ENCODE assay signal across 1 cellular context in the genomic region with DNA sequence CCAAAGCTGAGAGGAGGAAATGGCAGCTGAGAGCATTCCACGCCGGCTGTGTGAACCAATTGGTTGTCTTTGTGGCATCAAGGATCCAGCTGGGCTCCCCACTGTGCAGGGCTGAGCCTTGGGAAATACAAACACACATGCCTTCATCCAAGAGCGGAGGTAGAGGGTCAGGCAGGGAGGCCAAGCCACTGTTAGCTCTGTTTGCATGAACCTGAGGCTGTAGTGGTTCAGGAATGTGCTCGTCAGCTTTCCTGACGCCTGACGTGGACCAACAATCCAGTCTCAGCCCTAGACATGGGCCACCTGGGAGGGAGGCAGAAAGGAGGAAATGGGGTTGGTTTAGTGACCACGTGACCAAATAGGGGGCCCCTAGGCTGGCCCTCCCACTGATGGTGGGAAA.
A peak's percentile ranks its signal among the peaks of the same experiment; 100 is the strongest.
TF ChIP-seq lines count a peak whose summit lies in the region.

No MANE protein-coding gene starts in this region.

TF ChIP-seq in H1, 55 proteins besides CTCF, POLR2A, EP300 and RAD21:
- TF ChIP-seq KDM1A (IDR thresholded peaks at IDR 0.05; ENCODE audit: borderline replicate concordance, low read length) (no peak), TAF1 (IDR thresholded peaks at IDR 0.05; ENCODE audit: low read depth, low read length) (no peak), YY1 (IDR thresholded peaks at IDR 0.05; ENCODE audit: low read depth, low read length) (0 out of 2 replicates have a peak, but pooled peaks have one; percentile 21), POLR2AphosphoS5 (IDR thresholded peaks at IDR 0.05; ENCODE audit: low read depth, low read length) (no peak), SAP30 (IDR thresholded peaks at IDR 0.05; ENCODE audit: insufficient read depth, insufficient replicate concordance, low read length) (no peak), BRCA1 (IDR thresholded peaks at IDR 0.05; ENCODE audit: low read depth, low read length) (no peak), TAF7 (optimal IDR thresholded peaks at IDR 0.05; ENCODE audit: borderline replicate concordance, low read depth, low read length) (no peak), GABPA (IDR thresholded peaks at IDR 0.05; ENCODE audit: borderline replicate concordance, insufficient read depth, low read length) (no peak), JUN (IDR thresholded peaks at IDR 0.05; ENCODE audit: low read depth, low read length) (no peak), CHD2 (IDR thresholded peaks at IDR 0.05; ENCODE audit: low read length) (no peak), CREB1 (IDR thresholded peaks at IDR 0.05) (peak; percentile 49; the same call in 1 of the 2 replicates), FOSL1 (IDR thresholded peaks at IDR 0.05; ENCODE audit: insufficient read depth, low read depth, low read length) (no peak), KDM4A (IDR thresholded peaks at IDR 0.05; ENCODE audit: low read depth, low read length, severe bottlenecking) (no peak), POU5F1 (IDR thresholded peaks at IDR 0.05; ENCODE audit: low read depth, low read length) (no peak), ASH2L (IDR thresholded peaks at IDR 0.05; ENCODE audit: low read length) (no peak), HDAC2 (IDR thresholded peaks at IDR 0.05; ENCODE audit: borderline replicate concordance in 1 of 2, low read depth in 2 of 2, low read length in 2 of 2) (no peak), SIN3A (conservative IDR thresholded peaks at IDR 0.05 in 1 of 2, IDR thresholded peaks at IDR 0.05 in 1 of 2; ENCODE audit: low read depth in 1 of 2, low read length in 2 of 2) (peak in 1 of 2 experiments; percentile 71; a peak in 1 of 4 replicates), SP4 (IDR thresholded peaks at IDR 0.05; ENCODE audit: low read length) (no peak), EGR1 (IDR thresholded peaks at IDR 0.05; ENCODE audit: borderline replicate concordance, low read depth, low read length) (no peak), RNF2 (IDR thresholded peaks at IDR 0.05; ENCODE audit: borderline replicate concordance, low read depth, low read length, missing control alignments, poor library complexity, severe bottlenecking) (no peak), TEAD4 (IDR thresholded peaks at IDR 0.05; ENCODE audit: low read depth, low read length) (peak; percentile 76), HDAC6 (IDR thresholded peaks at IDR 0.05; ENCODE audit: low read depth, low read length) (no peak), NRF1 (IDR thresholded peaks at IDR 0.05; ENCODE audit: low read depth, low read length) (no peak), EZH2 (IDR thresholded peaks at IDR 0.05; ENCODE audit: low read depth, low read length, severe bottlenecking) (no peak), SIX5 (IDR thresholded peaks at IDR 0.05; ENCODE audit: low read depth, low read length) (no peak), NANOG (IDR thresholded peaks at IDR 0.05; ENCODE audit: insufficient read depth, low read depth, low read length, poor library complexity, severe bottlenecking) (peak; percentile 87), SP1 (IDR thresholded peaks at IDR 0.05; ENCODE audit: low read depth, low read length) (no peak), RFX5 (IDR thresholded peaks at IDR 0.05; ENCODE audit: borderline replicate concordance, low read depth, low read length) (no peak), JUND (IDR thresholded peaks at IDR 0.05; ENCODE audit: low read length) (no peak), MAFK (IDR thresholded peaks at IDR 0.05; ENCODE audit: low read depth, low read length) (no peak), SP2 (IDR thresholded peaks at IDR 0.05; ENCODE audit: low read length) (no peak), CEBPB (IDR thresholded peaks at IDR 0.05; ENCODE audit: low read depth, low read length) (no peak), CBX5 (IDR thresholded peaks at IDR 0.05; ENCODE audit: low read depth, low read length) (no peak), BACH1 (IDR thresholded peaks at IDR 0.05; ENCODE audit: low read length) (no peak), CTBP2 (IDR thresholded peaks at IDR 0.05; ENCODE audit: borderline replicate concordance, insufficient read depth, insufficient read length, low read length) (no peak)
- TF ChIP-seq, protein P1, sequence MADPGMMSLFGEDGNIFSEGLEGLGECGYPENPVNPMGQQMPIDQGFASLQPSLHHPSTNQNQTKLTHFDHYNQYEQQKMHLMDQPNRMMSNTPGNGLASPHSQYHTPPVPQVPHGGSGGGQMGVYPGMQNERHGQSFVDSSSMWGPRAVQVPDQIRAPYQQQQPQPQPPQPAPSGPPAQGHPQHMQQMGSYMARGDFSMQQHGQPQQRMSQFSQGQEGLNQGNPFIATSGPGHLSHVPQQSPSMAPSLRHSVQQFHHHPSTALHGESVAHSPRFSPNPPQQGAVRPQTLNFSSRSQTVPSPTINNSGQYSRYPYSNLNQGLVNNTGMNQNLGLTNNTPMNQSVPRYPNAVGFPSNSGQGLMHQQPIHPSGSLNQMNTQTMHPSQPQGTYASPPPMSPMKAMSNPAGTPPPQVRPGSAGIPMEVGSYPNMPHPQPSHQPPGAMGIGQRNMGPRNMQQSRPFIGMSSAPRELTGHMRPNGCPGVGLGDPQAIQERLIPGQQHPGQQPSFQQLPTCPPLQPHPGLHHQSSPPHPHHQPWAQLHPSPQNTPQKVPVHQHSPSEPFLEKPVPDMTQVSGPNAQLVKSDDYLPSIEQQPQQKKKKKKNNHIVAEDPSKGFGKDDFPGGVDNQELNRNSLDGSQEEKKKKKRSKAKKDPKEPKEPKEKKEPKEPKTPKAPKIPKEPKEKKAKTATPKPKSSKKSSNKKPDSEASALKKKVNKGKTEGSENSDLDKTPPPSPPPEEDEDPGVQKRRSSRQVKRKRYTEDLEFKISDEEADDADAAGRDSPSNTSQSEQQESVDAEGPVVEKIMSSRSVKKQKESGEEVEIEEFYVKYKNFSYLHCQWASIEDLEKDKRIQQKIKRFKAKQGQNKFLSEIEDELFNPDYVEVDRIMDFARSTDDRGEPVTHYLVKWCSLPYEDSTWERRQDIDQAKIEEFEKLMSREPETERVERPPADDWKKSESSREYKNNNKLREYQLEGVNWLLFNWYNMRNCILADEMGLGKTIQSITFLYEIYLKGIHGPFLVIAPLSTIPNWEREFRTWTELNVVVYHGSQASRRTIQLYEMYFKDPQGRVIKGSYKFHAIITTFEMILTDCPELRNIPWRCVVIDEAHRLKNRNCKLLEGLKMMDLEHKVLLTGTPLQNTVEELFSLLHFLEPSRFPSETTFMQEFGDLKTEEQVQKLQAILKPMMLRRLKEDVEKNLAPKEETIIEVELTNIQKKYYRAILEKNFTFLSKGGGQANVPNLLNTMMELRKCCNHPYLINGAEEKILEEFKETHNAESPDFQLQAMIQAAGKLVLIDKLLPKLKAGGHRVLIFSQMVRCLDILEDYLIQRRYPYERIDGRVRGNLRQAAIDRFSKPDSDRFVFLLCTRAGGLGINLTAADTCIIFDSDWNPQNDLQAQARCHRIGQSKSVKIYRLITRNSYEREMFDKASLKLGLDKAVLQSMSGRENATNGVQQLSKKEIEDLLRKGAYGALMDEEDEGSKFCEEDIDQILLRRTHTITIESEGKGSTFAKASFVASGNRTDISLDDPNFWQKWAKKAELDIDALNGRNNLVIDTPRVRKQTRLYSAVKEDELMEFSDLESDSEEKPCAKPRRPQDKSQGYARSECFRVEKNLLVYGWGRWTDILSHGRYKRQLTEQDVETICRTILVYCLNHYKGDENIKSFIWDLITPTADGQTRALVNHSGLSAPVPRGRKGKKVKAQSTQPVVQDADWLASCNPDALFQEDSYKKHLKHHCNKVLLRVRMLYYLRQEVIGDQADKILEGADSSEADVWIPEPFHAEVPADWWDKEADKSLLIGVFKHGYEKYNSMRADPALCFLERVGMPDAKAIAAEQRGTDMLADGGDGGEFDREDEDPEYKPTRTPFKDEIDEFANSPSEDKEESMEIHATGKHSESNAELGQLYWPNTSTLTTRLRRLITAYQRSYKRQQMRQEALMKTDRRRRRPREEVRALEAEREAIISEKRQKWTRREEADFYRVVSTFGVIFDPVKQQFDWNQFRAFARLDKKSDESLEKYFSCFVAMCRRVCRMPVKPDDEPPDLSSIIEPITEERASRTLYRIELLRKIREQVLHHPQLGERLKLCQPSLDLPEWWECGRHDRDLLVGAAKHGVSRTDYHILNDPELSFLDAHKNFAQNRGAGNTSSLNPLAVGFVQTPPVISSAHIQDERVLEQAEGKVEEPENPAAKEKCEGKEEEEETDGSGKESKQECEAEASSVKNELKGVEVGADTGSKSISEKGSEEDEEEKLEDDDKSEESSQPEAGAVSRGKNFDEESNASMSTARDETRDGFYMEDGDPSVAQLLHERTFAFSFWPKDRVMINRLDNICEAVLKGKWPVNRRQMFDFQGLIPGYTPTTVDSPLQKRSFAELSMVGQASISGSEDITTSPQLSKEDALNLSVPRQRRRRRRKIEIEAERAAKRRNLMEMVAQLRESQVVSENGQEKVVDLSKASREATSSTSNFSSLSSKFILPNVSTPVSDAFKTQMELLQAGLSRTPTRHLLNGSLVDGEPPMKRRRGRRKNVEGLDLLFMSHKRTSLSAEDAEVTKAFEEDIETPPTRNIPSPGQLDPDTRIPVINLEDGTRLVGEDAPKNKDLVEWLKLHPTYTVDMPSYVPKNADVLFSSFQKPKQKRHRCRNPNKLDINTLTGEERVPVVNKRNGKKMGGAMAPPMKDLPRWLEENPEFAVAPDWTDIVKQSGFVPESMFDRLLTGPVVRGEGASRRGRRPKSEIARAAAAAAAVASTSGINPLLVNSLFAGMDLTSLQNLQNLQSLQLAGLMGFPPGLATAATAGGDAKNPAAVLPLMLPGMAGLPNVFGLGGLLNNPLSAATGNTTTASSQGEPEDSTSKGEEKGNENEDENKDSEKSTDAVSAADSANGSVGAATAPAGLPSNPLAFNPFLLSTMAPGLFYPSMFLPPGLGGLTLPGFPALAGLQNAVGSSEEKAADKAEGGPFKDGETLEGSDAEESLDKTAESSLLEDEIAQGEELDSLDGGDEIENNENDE (IDR thresholded peaks at IDR 0.05; ENCODE audit: insufficient replicate concordance, low read length) = no peak
- TF ChIP-seq, protein P2, sequence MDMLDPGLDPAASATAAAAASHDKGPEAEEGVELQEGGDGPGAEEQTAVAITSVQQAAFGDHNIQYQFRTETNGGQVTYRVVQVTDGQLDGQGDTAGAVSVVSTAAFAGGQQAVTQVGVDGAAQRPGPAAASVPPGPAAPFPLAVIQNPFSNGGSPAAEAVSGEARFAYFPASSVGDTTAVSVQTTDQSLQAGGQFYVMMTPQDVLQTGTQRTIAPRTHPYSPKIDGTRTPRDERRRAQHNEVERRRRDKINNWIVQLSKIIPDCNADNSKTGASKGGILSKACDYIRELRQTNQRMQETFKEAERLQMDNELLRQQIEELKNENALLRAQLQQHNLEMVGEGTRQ (IDR thresholded peaks at IDR 0.05; ENCODE audit: low read length) = peak; percentile 49; the same call in 1 of the 2 replicates
- TF ChIP-seq, protein P3, sequence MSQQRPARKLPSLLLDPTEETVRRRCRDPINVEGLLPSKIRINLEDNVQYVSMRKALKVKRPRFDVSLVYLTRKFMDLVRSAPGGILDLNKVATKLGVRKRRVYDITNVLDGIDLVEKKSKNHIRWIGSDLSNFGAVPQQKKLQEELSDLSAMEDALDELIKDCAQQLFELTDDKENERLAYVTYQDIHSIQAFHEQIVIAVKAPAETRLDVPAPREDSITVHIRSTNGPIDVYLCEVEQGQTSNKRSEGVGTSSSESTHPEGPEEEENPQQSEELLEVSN (IDR thresholded peaks at IDR 0.05) = peak; percentile 87
- TF ChIP-seq, protein P4, sequence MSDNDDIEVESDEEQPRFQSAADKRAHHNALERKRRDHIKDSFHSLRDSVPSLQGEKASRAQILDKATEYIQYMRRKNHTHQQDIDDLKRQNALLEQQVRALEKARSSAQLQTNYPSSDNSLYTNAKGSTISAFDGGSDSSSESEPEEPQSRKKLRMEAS (IDR thresholded peaks at IDR 0.05) = peak; percentile 91
- TF ChIP-seq, protein P5, sequence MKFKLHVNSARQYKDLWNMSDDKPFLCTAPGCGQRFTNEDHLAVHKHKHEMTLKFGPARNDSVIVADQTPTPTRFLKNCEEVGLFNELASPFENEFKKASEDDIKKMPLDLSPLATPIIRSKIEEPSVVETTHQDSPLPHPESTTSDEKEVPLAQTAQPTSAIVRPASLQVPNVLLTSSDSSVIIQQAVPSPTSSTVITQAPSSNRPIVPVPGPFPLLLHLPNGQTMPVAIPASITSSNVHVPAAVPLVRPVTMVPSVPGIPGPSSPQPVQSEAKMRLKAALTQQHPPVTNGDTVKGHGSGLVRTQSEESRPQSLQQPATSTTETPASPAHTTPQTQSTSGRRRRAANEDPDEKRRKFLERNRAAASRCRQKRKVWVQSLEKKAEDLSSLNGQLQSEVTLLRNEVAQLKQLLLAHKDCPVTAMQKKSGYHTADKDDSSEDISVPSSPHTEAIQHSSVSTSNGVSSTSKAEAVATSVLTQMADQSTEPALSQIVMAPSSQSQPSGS (IDR thresholded peaks at IDR 0.05; ENCODE audit: low read length) = no peak
TF ChIP-seq in H1: peak in this region for 8.
